1 cellular context compared by ENCODE assay signal in genomic region chr14:103994535-103995184, GRCh38.
TF ChIP-seq lines count a peak whose summit lies in the region.

No MANE protein-coding gene starts in this region.

TF ChIP-seq in IMR-90, 13 proteins besides CTCF, POLR2A, EP300 and RAD21 (continued from another document):
- TF ChIP-seq ELK1 (IDR thresholded peaks at IDR 0.05; ENCODE audit: borderline replicate concordance, low read depth, low read length): no peak
TF ChIP-seq in IMR-90: peak in this region for 0.
